8 cellular contexts compared by ENCODE assay signal in the genomic region with DNA sequence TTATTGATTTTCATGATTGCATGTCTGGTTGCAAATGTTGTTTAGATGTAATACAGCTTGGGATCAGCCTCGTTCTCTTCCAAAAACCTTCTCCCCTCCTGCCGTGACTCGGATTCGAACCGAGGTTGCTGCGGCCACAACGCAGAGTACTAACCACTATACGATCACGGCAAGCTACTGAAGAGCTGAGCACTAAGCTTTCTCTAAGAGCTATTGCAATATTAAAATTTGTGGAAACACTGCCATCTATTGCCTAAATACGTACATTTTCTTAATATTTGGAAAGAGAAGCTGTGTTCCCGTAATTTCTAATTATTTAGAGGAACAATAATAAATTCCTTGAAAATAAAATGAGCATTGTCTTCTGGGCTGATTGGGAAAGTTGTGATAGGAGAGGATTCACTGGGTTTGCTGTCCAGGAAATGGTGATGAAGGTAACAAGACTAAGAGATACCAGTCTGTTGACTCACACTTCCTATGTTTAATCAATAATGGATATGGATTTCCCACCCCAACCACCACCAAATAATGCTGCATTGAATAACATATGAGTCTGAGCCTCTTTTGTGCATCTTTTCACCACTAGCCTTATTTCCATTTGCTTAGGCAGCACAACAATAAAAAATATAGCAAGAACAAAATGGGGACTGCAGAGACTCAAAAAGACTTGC.
DNase-seq lines count a peak whose midpoint lies in the region; ATAC-seq and TF ChIP-seq lines count a peak whose summit lies in the region.

No MANE protein-coding gene starts in this region.

- peak; percentile 69 for DNase-seq in NCI-H748 (lab: John Stamatoyannopoulos, UW; ENCODE audit: unreplicated experiment)
- DNase-seq in NCI-H748 treated with DMSO at 0.1 percent for 48 hours (lab: John Stamatoyannopoulos, UW) = no peak
- peak; percentile 19 for DNase-seq in NOMO-1 treated with DMSO at 0.1 percent for 48 hours (lab: John Stamatoyannopoulos, UW; ENCODE audit: unreplicated experiment)
- peak; percentile 50 for DNase-seq in epithelial cell of esophagus (ENCODE audit: low read depth)
- peak in 41 of 56 donors; percentile 7 to 74 (median 40) for DNase-seq in nucleus accumbens (lab: John Stamatoyannopoulos, UW)
- DNase-seq in central memory CD4-positive, alpha-beta T cell = no peak
- DNase-seq in activated naive CD4-positive, alpha-beta T cell treated with anti-CD3 and anti-CD28 coated beads, Interleukin-2, amount 10 ng/mL, durations not matched to agents 7 days and 5 days = no peak

- H3K4me3 ChIP-seq in epithelial cell of esophagus (ENCODE audit: low read length) = no peak overlapping the region

- no peaks in the 10 kb centered on the region for H3K4me1 Mint-ChIP-seq in activated naive CD4-positive, alpha-beta T cell treated with anti-CD3 and anti-CD28 coated beads, Interleukin-2, amount 10 ng/mL, durations not matched to agents 7 days and 5 days

- H3K36me3 Mint-ChIP-seq in activated naive CD4-positive, alpha-beta T cell treated with anti-CD3 and anti-CD28 coated beads, Interleukin-2, amount 10 ng/mL, durations not matched to agents 7 days and 5 days = no peaks in the 10 kb centered on the region

- ATAC-seq in HG02678 (IDR thresholded peaks at IDR 0.05; ENCODE audit: unreplicated experiment) = no peak

- no peak overlapping the region for H3K27ac Mint-ChIP-seq in activated naive CD4-positive, alpha-beta T cell treated with anti-CD3 and anti-CD28 coated beads, Interleukin-2, amount 10 ng/mL, durations not matched to agents 7 days and 5 days

- H3K4me3 Mint-ChIP-seq in activated naive CD4-positive, alpha-beta T cell treated with anti-CD3 and anti-CD28 coated beads, Interleukin-2, amount 10 ng/mL, durations not matched to agents 7 days and 5 days = no peak overlapping the region

- TF ChIP-seq CTCF in epithelial cell of esophagus (IDR thresholded peaks at IDR 0.05; ENCODE audit: insufficient read depth, low read depth, low read length, missing control alignments) = no peak

- peaks cover 7% of the 10 kb centered on the region for H3K27me3 Mint-ChIP-seq in activated naive CD4-positive, alpha-beta T cell treated with anti-CD3 and anti-CD28 coated beads, Interleukin-2, amount 10 ng/mL, durations not matched to agents 7 days and 5 days

- H3K9me3 Mint-ChIP-seq in activated naive CD4-positive, alpha-beta T cell treated with anti-CD3 and anti-CD28 coated beads, Interleukin-2, amount 10 ng/mL, durations not matched to agents 7 days and 5 days = no peaks in the 10 kb centered on the region

- CTCF ChIA-PET in activated naive CD4-positive, alpha-beta T cell treated with anti-CD3 and anti-CD28 coated beads, Interleukin-2, amount 10 ng/mL, durations not matched to agents 7 days and 5 days (lab: Charles Lee) = interaction anchor here (0.7 to 1.0 kb wide), 2 partner anchors 77 to 701 kb away, joined by 3 to 4 read pairs; no protein-coding TSS in a partner anchor

Comparison
In these comparisons a context has a peak if more than half of its experiments do, and no peak if none do; other contexts are left out.
1. DNase-seq: peak in NCI-H748 (single experiment), NOMO-1 treated with DMSO at 0.1 percent for 48 hours (single experiment), epithelial cell of esophagus (single experiment) and nucleus accumbens (41 of 56); none in NCI-H748 treated with DMSO at 0.1 percent for 48 hours (single experiment), central memory CD4-positive, alpha-beta T cell (single experiment) and activated naive CD4-positive, alpha-beta T cell treated with anti-CD3 and anti-CD28 coated beads, Interleukin-2, amount 10 ng/mL, durations not matched to agents 7 days and 5 days (single experiment).